ENCODE assay signal across 9 cellular contexts in genomic region chr5:39760385-39761198, GRCh38.
DNase-seq lines count a peak whose midpoint lies in the region; ATAC-seq and TF ChIP-seq lines count a peak whose summit lies in the region.
"Had no signal": no experiment of that assay in that cellular context is flagged by ENCODE, and none has a peak within 500 bp of the region (broad histone marks: within the 10 kb centered on the region; RNA-seq: fewer than 3 reads in every experiment).

No MANE protein-coding gene starts in this region.

- POLR2A ChIA-PET in HEK293T (lab: Yijun Ruan, JAX), result no interaction called here

- CTCF ChIA-PET in HEK293T (lab: Yijun Ruan, JAX), result no interaction called here

- WGBS in urinary bladder, result 43% methylated on average over 5 of the region's 5 CpGs

- no peaks in the 10 kb centered on the region for H3K9me3 ChIP-seq in MG63

- peak; percentile 66 for DNase-seq in MG63
- peak; percentile 94 for DNase-seq in astrocyte of the hippocampus (ENCODE audit: low read depth, low spot score)
- peak; percentile 43 for DNase-seq in hepatic stellate cell (ENCODE audit: low spot score)
- no peak for DNase-seq in HEK293T (ENCODE audit: extremely low spot score)
- DNase-seq in SK-N-DZ (ENCODE audit: low spot score), result no peak
- no peak for DNase-seq in D341Med (ENCODE audit: low spot score)

- no peaks in the 10 kb centered on the region for H3K36me3 ChIP-seq in MG63
- H3K36me3 ChIP-seq in urinary bladder (ENCODE audit: insufficient read depth), result no peaks in the 10 kb centered on the region

- no peaks in the 10 kb centered on the region for H3K27me3 ChIP-seq in MG63

- ATAC-seq in GM21381 (IDR thresholded peaks at IDR 0.05; ENCODE audit: unreplicated experiment), result no peak
- ATAC-seq: K562 had no signal

- peak overlapping the region; percentile 29 for H3K27ac ChIP-seq in urinary bladder (ENCODE audit: low read depth)

- no peak overlapping the region for H3K4me3 ChIP-seq in MG63
- no peak overlapping the region for H3K4me3 ChIP-seq in urinary bladder (ENCODE audit: low read depth, low read length)
- H3K4me3 ChIP-seq: K562 had no signal

- no peaks in the 10 kb centered on the region for H3K4me1 ChIP-seq in urinary bladder (ENCODE audit: insufficient read depth)

TF ChIP-seq in HEK293T, 16 proteins besides CTCF, POLR2A, EP300 and RAD21:
- TF ChIP-seq ZNF384 (IDR thresholded peaks at IDR 0.05) (no peak), PKNOX1 (IDR thresholded peaks at IDR 0.05) (no peak), SUZ12 (IDR thresholded peaks at IDR 0.05) (no peak), CTBP1 (IDR thresholded peaks at IDR 0.05; ENCODE audit: borderline replicate concordance) (no peak), ARNT (IDR thresholded peaks at IDR 0.05) (no peak), HDGF (IDR thresholded peaks at IDR 0.05; ENCODE audit: borderline replicate concordance) (no peak), ELF4 (IDR thresholded peaks at IDR 0.05) (no peak), BHLHE40 (IDR thresholded peaks at IDR 0.05; ENCODE audit: borderline replicate concordance) (no peak), LEF1 (IDR thresholded peaks at IDR 0.05; ENCODE audit: borderline replicate concordance) (no peak), FOXA1 (IDR thresholded peaks at IDR 0.05) (no peak), NFRKB (IDR thresholded peaks at IDR 0.05) (no peak), TARDBP (IDR thresholded peaks at IDR 0.05) (no peak), FOXM1 (IDR thresholded peaks at IDR 0.05; ENCODE audit: borderline replicate concordance) (no peak), FOXK2 (IDR thresholded peaks at IDR 0.05) (no peak), L3MBTL2 (conservative IDR thresholded peaks at IDR 0.05) (no peak), SP1 (IDR thresholded peaks at IDR 0.05) (no peak)

Comparison
In these comparisons a context has a peak if more than half of its experiments do, and no peak if none do; other contexts are left out.
1. DNase-seq: peak in MG63 (single experiment), astrocyte of the hippocampus (single experiment) and hepatic stellate cell (single experiment); none in HEK293T (single experiment), SK-N-DZ (single experiment) and D341Med (single experiment).